Comparison of ENCODE assay signal across 24 cellular contexts in genomic region chr10:13016886-13017285, GRCh38. TPM values are rescaled to one million over a fixed set of nuclear protein-coding genes. Genes with fewer than 3 reads are reported as not detected.
"Had no signal": no experiment of that assay in that cellular context is flagged by ENCODE, and none has a peak within 500 bp of the region (broad histone marks: within the 10 kb centered on the region; RNA-seq: fewer than 3 reads in every experiment).

No MANE protein-coding gene starts in this region.

- H3K36me3 ChIP-seq: left ventricle myocardium inferior, lower lobe of right lung, neural progenitor cell, right lobe of liver, spleen, tibial artery, upper lobe of left lung, uterus had no signal

- H3K27ac Mint-ChIP-seq: dendritic cell treated with granulocyte-macrophage colony-stimulating factor and Interleukin-4, amounts not matched to agents 40 ng/mL and 50 ng/mL, for 4 days; memory B cell; naive thymus-derived CD8-positive, alpha-beta T cell; neural progenitor cell; stimulated activated memory B cell treated with anti-CD40 and anti-IgM and Interleukin-4, amounts not matched to agents 10 μg/mL and 1 μg/mL and 100 μg/mL, for 72 hours; stimulated activated naive CD8-positive, alpha-beta T cell treated with anti-CD3 and anti-CD28 coated beads, Interleukin-15, Interleukin-2, amounts not matched to agents 100 ng/mL and 50 ng/mL, for 24 hours had no signal

- H2AFZ ChIP-seq: hepatocyte had no signal

- ATAC-seq: left cardiac atrium; lower lobe of right lung; naive thymus-derived CD8-positive, alpha-beta T cell; psoas muscle; stimulated activated memory B cell treated with anti-CD40 and anti-IgM and Interleukin-4, amounts not matched to agents 10 μg/mL and 1 μg/mL and 100 μg/mL, for 72 hours had no signal

- H3K36me3 Mint-ChIP-seq: naive thymus-derived CD8-positive, alpha-beta T cell; neural progenitor cell; stimulated activated memory B cell treated with anti-CD40 and anti-IgM and Interleukin-4, amounts not matched to agents 10 μg/mL and 1 μg/mL and 100 μg/mL, for 72 hours had no signal

- H3K9me3 ChIP-seq: lower lobe of right lung, right lobe of liver, upper lobe of left lung, uterus had no signal

- H3K4me3 ChIP-seq: hepatocyte, left ventricle myocardium inferior, lower lobe of right lung, neural progenitor cell, psoas muscle, right lobe of liver, spleen, tibial artery, upper lobe of left lung, uterus had no signal

- H3K27ac ChIP-seq: hepatocyte, left ventricle myocardium inferior, lower lobe of right lung, neural progenitor cell, psoas muscle, right lobe of liver, tibial artery, upper lobe of left lung, uterus had no signal

- H3K4me3 Mint-ChIP-seq: dendritic cell treated with granulocyte-macrophage colony-stimulating factor and Interleukin-4, amounts not matched to agents 40 ng/mL and 50 ng/mL, for 4 days; memory B cell; naive thymus-derived CD8-positive, alpha-beta T cell; neural progenitor cell; stimulated activated memory B cell treated with anti-CD40 and anti-IgM and Interleukin-4, amounts not matched to agents 10 μg/mL and 1 μg/mL and 100 μg/mL, for 72 hours; stimulated activated naive CD8-positive, alpha-beta T cell treated with anti-CD3 and anti-CD28 coated beads, Interleukin-15, Interleukin-2, amounts not matched to agents 100 ng/mL and 50 ng/mL, for 24 hours had no signal

- H3K27me3 ChIP-seq: hepatocyte, neural progenitor cell, right lobe of liver, spleen, tibial artery, upper lobe of left lung, uterus had no signal

- DNase-seq: erythroblast; foreskin melanocyte; head of caudate nucleus; kidney; left cardiac atrium; left ventricle myocardium inferior; lower lobe of right lung; naive thymus-derived CD8-positive, alpha-beta T cell; psoas muscle; retina; right lobe of liver; spleen; stimulated activated CD4-positive, alpha-beta T cell treated with anti-CD3 and anti-CD28 coated beads, Interleukin-15, amount 100 ng/mL, for 24 hours; stimulated activated CD4-positive, alpha-beta T cell treated with anti-CD3 and anti-CD28 coated beads, Interleukin-1b, Interleukin-23, amount 100 ng/mL, for 48 hours; stimulated activated CD4-positive, alpha-beta T cell treated with anti-CD3 and anti-CD28 coated beads, Interleukin-4, amount 100 ng/mL, for 24 hours; tibial artery; upper lobe of left lung; uterus had no signal

- H3K4me1 Mint-ChIP-seq: naive thymus-derived CD8-positive, alpha-beta T cell had no signal

- H3K4me1 ChIP-seq: left ventricle myocardium inferior, lower lobe of right lung, neural progenitor cell, psoas muscle, right lobe of liver, tibial artery, upper lobe of left lung, uterus had no signal

RNA-seq across cellular contexts. Expression of gene CCDC3, which starts 15.4 kb away (rescaled TPM):
- polyA plus RNA-seq: naive thymus-derived CD8-positive, alpha-beta T cell had no signal
